Comparison of ENCODE assay signal across 29 cellular contexts in the genomic region with DNA sequence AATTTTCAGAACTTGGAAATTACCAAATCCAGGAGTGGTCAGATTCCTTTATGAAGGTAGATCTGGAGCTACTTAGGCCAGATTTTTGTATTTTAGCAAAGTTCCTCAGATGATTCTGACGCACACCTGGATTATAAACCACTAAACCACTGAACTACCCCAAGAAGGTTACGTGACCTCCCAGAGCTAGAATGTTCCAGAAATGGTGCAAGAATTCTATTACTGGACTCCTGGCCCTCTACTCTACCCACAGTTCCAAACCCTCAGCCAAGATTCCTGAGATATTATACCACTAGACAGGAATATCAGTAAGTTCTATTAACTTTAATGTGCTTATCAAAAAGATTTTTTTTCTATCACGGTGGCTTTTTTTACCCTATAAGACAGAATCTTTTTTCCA.
"Had no signal": no experiment of that assay in that cellular context is flagged by ENCODE, and none has a peak within 500 bp of the region (broad histone marks: within the 10 kb centered on the region; RNA-seq: fewer than 3 reads in every experiment).

No MANE protein-coding gene starts in this region.

- H3K27me3 ChIP-seq: adrenal gland, gastroesophageal sphincter, left lung, testis had no signal

- DNase-seq: activated CD4-positive, alpha-beta T cell treated with anti-CD3 and anti-CD28 coated beads for 48 hours; activated CD4-positive, alpha-beta T cell treated with anti-CD3 and anti-CD28 coated beads, Interleukin-2, amount 50 U/mL, for 48 hours; activated CD8-positive, alpha-beta memory T cell treated with anti-CD3 and anti-CD28 coated beads, Interleukin-2, amount 50 U/mL, for 4 hours; activated effector memory CD4-positive, alpha-beta T cell treated with anti-CD3 and anti-CD28 coated beads, Interleukin-2, amount 50 U/mL, for 16 hours; activated naive CD4-positive, alpha-beta T cell treated with anti-CD3 and anti-CD28 coated beads for 36 hours; activated naive CD8-positive, alpha-beta T cell treated with anti-CD3 and anti-CD28 coated beads for 36 hours; activated T-cell treated with anti-CD3 and anti-CD28 coated beads, Interleukin-2, amount 50 U/mL, for 1 hour; adrenal gland; effector CD4-positive, alpha-beta T cell; head of caudate nucleus; left lung; mesendoderm; mucosa of descending colon; naive B cell; right cardiac atrium; stimulated activated CD4-positive, alpha-beta T cell treated with anti-CD3 and anti-CD28 coated beads, Interleukin-12 subunit alpha, Interleukin-12 subunit beta, amount 100 ng/mL, for 4 hours; stimulated activated CD4-positive, alpha-beta T cell treated with anti-CD3 and anti-CD28 coated beads, Interleukin-4, amount 100 ng/mL, for 1 hour; stimulated activated naive CD8-positive, alpha-beta T cell treated with anti-CD3 and anti-CD28 coated beads, Interleukin-15, Interleukin-2, amounts not matched to agents 100 U/mL and 50 U/mL, for 24 hours; T-helper 17 cell; T1000; testis; trophoblast cell; WERI-Rb-1 had no signal

- H3K27ac ChIP-seq: adrenal gland, gastroesophageal sphincter, left lung, parathyroid adenoma, skin epidermis, testis, WERI-Rb-1 had no signal

- H3K4me1 ChIP-seq: adrenal gland, gastroesophageal sphincter, left lung, parathyroid adenoma, testis had no signal

- ATAC-seq: activated CD4-positive, CD25-positive, alpha-beta regulatory T cell treated with anti-CD3 and anti-CD28 coated beads, Interleukin-2, amount 50 U/mL, for 24 hours; gastroesophageal sphincter; left lung; mucosa of descending colon; right cardiac atrium; SK-N-SH treated with all-trans-retinoic acid at 6 μM for 48 hours; stimulated activated naive CD8-positive, alpha-beta T cell treated with anti-CD3 and anti-CD28 coated beads, Interleukin-15, Interleukin-2, amounts not matched to agents 100 U/mL and 50 U/mL, for 24 hours; T-helper 17 cell had no signal

- H3K36me3 ChIP-seq: adrenal gland, gastroesophageal sphincter, left lung, WERI-Rb-1 had no signal

- H3K79me2 ChIP-seq: parathyroid adenoma had no signal

- H2AFZ ChIP-seq: parathyroid adenoma had no signal

- H3K9ac ChIP-seq: parathyroid adenoma had no signal

- H3K9me3 ChIP-seq: adrenal gland, gastroesophageal sphincter, left lung, mucosa of descending colon, testis had no signal

- H3K4me3 ChIP-seq: adrenal gland, gastroesophageal sphincter, left lung, lung, mucosa of descending colon, skin epidermis, testis had no signal
